14 cellular contexts compared by ENCODE assay signal in genomic region chr5:172692981-172693380, GRCh38. TPM values are rescaled to one million over a fixed set of nuclear protein-coding genes. Genes with fewer than 3 reads are reported as not detected.
DNase-seq lines count a peak whose midpoint lies in the region; ATAC-seq and TF ChIP-seq lines count a peak whose summit lies in the region.
"Had no signal": no experiment of that assay in that cellular context is flagged by ENCODE, and none has a peak within 500 bp of the region (broad histone marks: within the 10 kb centered on the region; RNA-seq: fewer than 3 reads in every experiment).

No MANE protein-coding gene starts in this region.

- CTCF ChIA-PET in PC-3 (lab: Charles Lee), result no interaction called here
- CTCF ChIA-PET in activated CD8-positive, alpha-beta T cell treated with anti-CD3 and anti-CD28 coated beads, Interleukin-2, amount 10 ng/mL, durations not matched to agents 7 days and 5 days (lab: Charles Lee), result no interaction called here

- H3K27ac Mint-ChIP-seq in mesothelial cell of epicardium, result peak overlapping the region; percentile 83
- H3K27ac Mint-ChIP-seq in activated CD8-positive, alpha-beta T cell treated with anti-CD3 and anti-CD28 coated beads, Interleukin-2, amount 10 ng/mL, durations not matched to agents 7 days and 5 days, result no peak overlapping the region
- H3K27ac Mint-ChIP-seq: activated T-helper 17 cell treated with anti-CD3 and anti-CD28 coated beads, Interleukin-2, amount 50 U/mL, for 72 hours had no signal

- H3K4me1 Mint-ChIP-seq in mesothelial cell of epicardium, result peaks cover 36% of the 10 kb centered on the region
- peaks cover 33% of the 10 kb centered on the region for H3K4me1 Mint-ChIP-seq in activated CD8-positive, alpha-beta T cell treated with anti-CD3 and anti-CD28 coated beads, Interleukin-2, amount 10 ng/mL, durations not matched to agents 7 days and 5 days (ENCODE audit: low read depth)

- peaks cover 2% of the 10 kb centered on the region for H3K27me3 Mint-ChIP-seq in mesothelial cell of epicardium (ENCODE audit: low read depth)
- H3K27me3 Mint-ChIP-seq in activated CD8-positive, alpha-beta T cell treated with anti-CD3 and anti-CD28 coated beads, Interleukin-2, amount 10 ng/mL, durations not matched to agents 7 days and 5 days (ENCODE audit: low read depth), result no peaks in the 10 kb centered on the region
- H3K27me3 Mint-ChIP-seq: activated T-helper 17 cell treated with anti-CD3 and anti-CD28 coated beads, Interleukin-2, amount 50 U/mL, for 72 hours had no signal

- no TSS peak for BruUV-seq in PC-3 (replicated peaks; lab: Mats Ljungman, UMichigan)

- POLR2A ChIA-PET in PC-3 (lab: Charles Lee; ENCODE audit: unreplicated experiment), result no interaction called here
- POLR2A ChIA-PET in activated CD8-positive, alpha-beta T cell treated with anti-CD3 and anti-CD28 coated beads, Interleukin-2, amount 10 ng/mL, durations not matched to agents 7 days and 5 days (lab: Charles Lee), result no interaction called here

- H3K9me2 ChIP-seq in PC-3 (replicated peaks; ENCODE audit: low read length), result no peaks in the 10 kb centered on the region

- no peak overlapping the region for H2AFZ ChIP-seq in PC-3 (ENCODE audit: low read length)

- H3K27me3 ChIP-seq in esophagus squamous epithelium, result no peaks in the 10 kb centered on the region
- H3K27me3 ChIP-seq in subcutaneous abdominal adipose tissue (ENCODE audit: control insufficient read depth in 5 of 5, insufficient read depth in 4 of 5, low read length in 5 of 5), result no peaks in the 10 kb centered on the region
- no peaks in the 10 kb centered on the region for H3K27me3 ChIP-seq in PC-3 (ENCODE audit: low read length)
- H3K27me3 ChIP-seq: brain microvascular endothelial cell, suprapubic skin had no signal

- TF ChIP-seq POLR2A in esophagus squamous epithelium (IDR thresholded peaks at IDR 0.05), result no peak

- DNase-seq in LHCN-M2 (ENCODE audit: low read depth), result peak; percentile 20
- DNase-seq in esophagus squamous epithelium (lab: John Stamatoyannopoulos, UW), result no peak
- no peak for DNase-seq in mesothelial cell of epicardium (ENCODE audit: low spot score in 2 of 2, unreplicated experiment in 2 of 2)
- no peak for DNase-seq in PC-3
- DNase-seq in NCI-H1436 (lab: John Stamatoyannopoulos, UW), result no peak
- DNase-seq in activated CD8-positive, alpha-beta T cell treated with anti-CD3 and anti-CD28 coated beads, Interleukin-2, amount 10 ng/mL, durations not matched to agents 7 days and 5 days, result no peak
- DNase-seq: activated CD4-positive, alpha-beta T cell treated with anti-CD3 and anti-CD28 coated beads, Interleukin-2, amount 50 U/mL, for 48 hours; brain microvascular endothelial cell; NCI-H774 had no signal

- no peaks in the 10 kb centered on the region for H3F3A ChIP-seq in PC-3 (ENCODE audit: low read length, unreplicated experiment)

- H3K4me3 ChIP-seq in esophagus squamous epithelium (no peak overlapping the region), subcutaneous abdominal adipose tissue (ENCODE audit: low read depth in 1 of 5, low read length in 5 of 5) (no peak overlapping the region), PC-3 (ENCODE audit: low read length) (no peak overlapping the region)
- H3K4me3 ChIP-seq: skin epidermis, suprapubic skin had no signal

- WGBS in esophagus squamous epithelium, 2 donors, result 41 to 54% methylated on average over 2 of the region's 2 CpGs

- H3K36me3 ChIP-seq in esophagus squamous epithelium (peaks cover 0 to 16% (median 0%) of the 10 kb centered on the region in 3 donors), subcutaneous abdominal adipose tissue (ENCODE audit: control insufficient read depth in 5 of 5, insufficient read depth in 5 of 5, low read length in 5 of 5) (peaks cover 0 to 20% (median 5%) of the 10 kb centered on the region in 5 donors), PC-3 (ENCODE audit: low read depth, low read length) (no peaks in the 10 kb centered on the region)
- H3K36me3 ChIP-seq: brain microvascular endothelial cell, suprapubic skin had no signal

- H3K9ac ChIP-seq in subcutaneous abdominal adipose tissue (ENCODE audit: low read length in 5 of 5) (no peak overlapping the region), PC-3 (ENCODE audit: low read length) (no peak overlapping the region)

- intact Hi-C loops in esophagus squamous epithelium (cut with DNase I) (no loop called here), PC-3 (cut with micrococcal nuclease) (no loop called here)

- ATAC-seq in PC-3 (no peak), HG02763 (IDR thresholded peaks at IDR 0.05; ENCODE audit: unreplicated experiment) (no peak)
- no peak for ATAC-seq in activated CD8-positive, alpha-beta T cell treated with anti-CD3 and anti-CD28 coated beads, Interleukin-2, amount 10 ng/mL, durations not matched to agents 7 days and 5 days
- ATAC-seq: activated T-helper 17 cell treated with anti-CD3 and anti-CD28 coated beads, Interleukin-2, amount 50 U/mL, for 72 hours had no signal

- H4K20me1 ChIP-seq in PC-3 (ENCODE audit: low read length), result no peaks in the 10 kb centered on the region

- H3K4me1 ChIP-seq in esophagus squamous epithelium, result peaks cover 15 to 80% (median 37%) of the 10 kb centered on the region in 3 donors
- peaks cover 10 to 42% (median 24%) of the 10 kb centered on the region in 5 donors for H3K4me1 ChIP-seq in subcutaneous abdominal adipose tissue (ENCODE audit: control insufficient read depth in 5 of 5, insufficient read depth in 5 of 5, low read length in 5 of 5)
- peaks cover 13% of the 10 kb centered on the region for H3K4me1 ChIP-seq in PC-3 (ENCODE audit: insufficient read depth, low read length)

- H3K4me2 ChIP-seq in PC-3 (ENCODE audit: low read length), result no peak overlapping the region

- H3K79me2 ChIP-seq in PC-3 (ENCODE audit: low read length), result no peaks in the 10 kb centered on the region

- H3K4me3 Mint-ChIP-seq in mesothelial cell of epicardium, result no peak overlapping the region
- H3K4me3 Mint-ChIP-seq in activated CD8-positive, alpha-beta T cell treated with anti-CD3 and anti-CD28 coated beads, Interleukin-2, amount 10 ng/mL, durations not matched to agents 7 days and 5 days, result no peak overlapping the region
- H3K4me3 Mint-ChIP-seq: activated T-helper 17 cell treated with anti-CD3 and anti-CD28 coated beads, Interleukin-2, amount 50 U/mL, for 72 hours had no signal

- H3K27ac ChIP-seq in esophagus squamous epithelium, result peak overlapping the region; percentile 29 to 84 (median 70)
- peak overlapping the region; percentile 62 for H3K27ac ChIP-seq in subcutaneous abdominal adipose tissue (ENCODE audit: low read depth, low read length)
- H3K27ac ChIP-seq in PC-3 (ENCODE audit: low read length), result no peak overlapping the region
- H3K27ac ChIP-seq: brain microvascular endothelial cell, suprapubic skin had no signal

- H3K36me3 Mint-ChIP-seq in mesothelial cell of epicardium, result no peaks in the 10 kb centered on the region
- H3K36me3 Mint-ChIP-seq in activated CD8-positive, alpha-beta T cell treated with anti-CD3 and anti-CD28 coated beads, Interleukin-2, amount 10 ng/mL, durations not matched to agents 7 days and 5 days (ENCODE audit: low read depth), result no peaks in the 10 kb centered on the region

- H3K9me3 Mint-ChIP-seq in mesothelial cell of epicardium, result no peaks in the 10 kb centered on the region
- no peaks in the 10 kb centered on the region for H3K9me3 Mint-ChIP-seq in activated CD8-positive, alpha-beta T cell treated with anti-CD3 and anti-CD28 coated beads, Interleukin-2, amount 10 ng/mL, durations not matched to agents 7 days and 5 days (ENCODE audit: insufficient read depth)
- H3K9me3 Mint-ChIP-seq: activated T-helper 17 cell treated with anti-CD3 and anti-CD28 coated beads, Interleukin-2, amount 50 U/mL, for 72 hours had no signal

- no peak for TF ChIP-seq CTCF in esophagus squamous epithelium (IDR thresholded peaks at IDR 0.05)
- no peak for TF ChIP-seq CTCF in mesothelial cell of epicardium (IDR thresholded peaks at IDR 0.05; ENCODE audit: unreplicated experiment)
- no peak for TF ChIP-seq CTCF in PC-3 (conservative IDR thresholded peaks at IDR 0.05; ENCODE audit: low read depth, low read length)

- no peaks in the 10 kb centered on the region for H3K9me3 ChIP-seq in esophagus squamous epithelium
- no peaks in the 10 kb centered on the region for H3K9me3 ChIP-seq in subcutaneous abdominal adipose tissue (ENCODE audit: control insufficient read depth in 5 of 5, low read length in 5 of 5)
- no peaks in the 10 kb centered on the region for H3K9me3 ChIP-seq in PC-3 (ENCODE audit: low read length)
- H3K9me3 ChIP-seq: suprapubic skin had no signal

RNA-seq across cellular contexts. Expression of gene NEURL1B, which starts 51.9 kb away (rescaled TPM):
- total RNA-seq in LHCN-M2 (2014; rRNA removed) (12.3 and 14.6 TPM in 2 replicates), esophagus squamous epithelium (10 to 100 TPM; 11.9 to 18.8 (median 15.6) TPM), mesothelial cell of epicardium (10.9 to 11.8 TPM (median 11.7 TPM) in 3 replicates), PC-3 (2014; rRNA removed) (0.95 and 2.5 TPM in 2 replicates)
- 6.9 TPM for polyA plus RNA-seq in LHCN-M2 (2012)
- total RNA-seq in activated CD8-positive, alpha-beta T cell treated with anti-CD3 and anti-CD28 coated beads, Interleukin-2, amount 10 ng/mL, durations not matched to agents 7 days and 5 days, result 1 to 10 TPM; 3.9 to 4.2 TPM
